10 cellular contexts compared by ENCODE assay signal in the genomic region with DNA sequence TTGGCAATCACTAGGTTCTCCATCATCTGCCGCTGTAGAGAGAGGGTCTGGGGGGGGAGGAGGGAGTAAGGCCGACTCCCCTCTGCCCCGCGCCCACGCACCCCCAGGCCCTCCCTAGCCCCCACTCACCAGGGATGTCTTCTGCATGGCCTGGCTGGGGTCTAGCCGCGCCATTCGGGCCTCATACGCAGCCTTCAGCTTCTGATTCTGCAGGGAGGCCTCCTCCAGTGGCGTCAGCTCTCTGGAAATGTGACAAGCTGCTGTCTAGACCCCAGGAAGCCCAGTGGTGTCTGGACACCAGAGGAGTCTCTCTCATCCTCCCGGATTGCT. TPM values are rescaled to one million over a fixed set of nuclear protein-coding genes. Genes with fewer than 3 reads are reported as not detected.
DNase-seq lines count a peak whose midpoint lies in the region; ATAC-seq and TF ChIP-seq lines count a peak whose summit lies in the region.
"Had no signal": no experiment of that assay in that cellular context is flagged by ENCODE, and none has a peak within 500 bp of the region (broad histone marks: within the 10 kb centered on the region; RNA-seq: fewer than 3 reads in every experiment).

No MANE protein-coding gene starts in this region.

- peaks cover 13% of the 10 kb centered on the region for H3K36me3 Mint-ChIP-seq in activated CD4-positive, alpha-beta T cell treated with anti-CD3 and anti-CD28 coated beads for 36 hours (ENCODE audit: low read depth)

- POLR2A ChIA-PET in activated CD4-positive, alpha-beta T cell treated with anti-CD3 and anti-CD28 coated beads for 36 hours (lab: Charles Lee): interaction anchor here (0.7 to 1.7 kb wide), 2 partner anchors 9 to 16 kb away, joined by 4 to 6 read pairs; no protein-coding TSS in a partner anchor

- no peaks in the 10 kb centered on the region for H3K9me3 ChIP-seq in esophagus squamous epithelium
- H3K9me3 ChIP-seq in smooth muscle cell (replicated peaks; ENCODE audit: low read depth): no peaks in the 10 kb centered on the region

- H3K9ac ChIP-seq in smooth muscle cell (ENCODE audit: low read depth): peak overlapping the region; percentile 43

- H3K4me3 ChIP-seq in esophagus squamous epithelium (peak overlapping the region; percentile 41 to 67 (median 56)), smooth muscle cell (peak overlapping the region; percentile 39)

- no peaks in the 10 kb centered on the region for H3K9me3 Mint-ChIP-seq in activated CD4-positive, alpha-beta T cell treated with anti-CD3 and anti-CD28 coated beads for 36 hours (ENCODE audit: low read depth)

- WGBS in esophagus squamous epithelium, 2 donors: 13 to 28% methylated on average over 3 to 4 of the region's 11 CpGs
- 24% methylated on average over 9 of the region's 11 CpGs for WGBS in smooth muscle cell (ENCODE audit: low lambda C conversion rate)

- no peaks in the 10 kb centered on the region for H4K20me1 ChIP-seq in smooth muscle cell (ENCODE audit: low read depth)

- H3K36me3 ChIP-seq in esophagus squamous epithelium (peaks cover 0 to 28% (median 0%) of the 10 kb centered on the region in 3 donors), smooth muscle cell (ENCODE audit: low read depth) (no peaks in the 10 kb centered on the region)

- no peaks in the 10 kb centered on the region for H3F3A ChIP-seq in smooth muscle cell (ENCODE audit: low read depth)

- intact Hi-C loops in activated CD4-positive, alpha-beta T cell treated with anti-CD3 and anti-CD28 coated beads for 36 hours (cut with DNase I, micrococcal nuclease): no loop called here
- intact Hi-C loops in esophagus squamous epithelium (cut with DNase I): no loop called here

- no peak for TF ChIP-seq POLR2A in esophagus squamous epithelium (IDR thresholded peaks at IDR 0.05)

- H3K4me1 Mint-ChIP-seq in activated CD4-positive, alpha-beta T cell treated with anti-CD3 and anti-CD28 coated beads for 36 hours: peaks cover 8% of the 10 kb centered on the region

- no peaks in the 10 kb centered on the region for H3K79me2 ChIP-seq in smooth muscle cell (ENCODE audit: low read depth)

- H3K4me1 ChIP-seq in esophagus squamous epithelium (peaks cover 7 to 25% (median 14%) of the 10 kb centered on the region in 3 donors), smooth muscle cell (ENCODE audit: low read depth) (peaks cover 9% of the 10 kb centered on the region)

- H3K27ac ChIP-seq in esophagus squamous epithelium: peak overlapping the region in 3 of 4 donors; percentile 22 to 58 (median 41)
- H3K27ac ChIP-seq in smooth muscle cell (ENCODE audit: low read depth): no peak overlapping the region

- no peak for DNase-seq in activated CD4-positive, alpha-beta T cell treated with anti-CD3 and anti-CD28 coated beads for 36 hours
- no peak for DNase-seq in activated CD4-positive, alpha-beta T cell treated with anti-CD3 and anti-CD28 coated beads, Interleukin-2, amount 50 U/mL, for 48 hours
- DNase-seq in SHP77 treated with DMSO at 0.1 percent for 48 hours (lab: John Stamatoyannopoulos, UW): peak; percentile 3
- DNase-seq in esophagus squamous epithelium (lab: John Stamatoyannopoulos, UW): no peak
- DNase-seq in smooth muscle cell (lab: John Stamatoyannopoulos, UW; ENCODE audit: unreplicated experiment): no peak
- DNase-seq in GM03348 (ENCODE audit: low spot score): no peak
- no peak for DNase-seq in dedifferentiated amniotic fluid mesenchymal stem cell (ENCODE audit: extremely low spot score)
- DNase-seq: erythroblast, Right ventricle myocardium superior had no signal

- no peak overlapping the region for H2AFZ ChIP-seq in smooth muscle cell (ENCODE audit: low read depth)

- no peaks in the 10 kb centered on the region for H3K27me3 Mint-ChIP-seq in activated CD4-positive, alpha-beta T cell treated with anti-CD3 and anti-CD28 coated beads for 36 hours

- H3K27me3 ChIP-seq in esophagus squamous epithelium (peaks cover 0 to 7% (median 0%) of the 10 kb centered on the region in 4 donors), smooth muscle cell (ENCODE audit: low read depth) (no peaks in the 10 kb centered on the region)

- no peak for ATAC-seq in activated CD4-positive, alpha-beta T cell treated with anti-CD3 and anti-CD28 coated beads for 36 hours
- no peak for ATAC-seq in GM19324 (IDR thresholded peaks at IDR 0.05; ENCODE audit: low FRiP score, unreplicated experiment)

- CTCF ChIA-PET in activated CD4-positive, alpha-beta T cell treated with anti-CD3 and anti-CD28 coated beads for 36 hours (lab: Charles Lee): no interaction called here

- TF ChIP-seq CTCF in esophagus squamous epithelium (IDR thresholded peaks at IDR 0.05): no peak
- TF ChIP-seq CTCF in smooth muscle cell (IDR thresholded peaks at IDR 0.05; ENCODE audit: borderline replicate concordance, insufficient read depth, poor library complexity, severe bottlenecking): no peak

- H3K4me2 ChIP-seq in smooth muscle cell: peak overlapping the region; percentile 88

- H3K4me3 Mint-ChIP-seq in activated CD4-positive, alpha-beta T cell treated with anti-CD3 and anti-CD28 coated beads for 36 hours: peak overlapping the region; percentile 76

- H3K27ac Mint-ChIP-seq in activated CD4-positive, alpha-beta T cell treated with anti-CD3 and anti-CD28 coated beads for 36 hours: peak overlapping the region; percentile 58

RNA-seq across cellular contexts. Expression of gene VPS9D1, which starts 8.3 kb away (rescaled TPM):
- 1 to 10 TPM; 2.0 to 2.6 TPM for total RNA-seq in activated CD4-positive, alpha-beta T cell treated with anti-CD3 and anti-CD28 coated beads for 36 hours
- total RNA-seq in esophagus squamous epithelium (10 to 100 TPM in 3 of 4 donors, 1 to 10 TPM in 1; 7.1 to 25.0 (median 13.8) TPM), smooth muscle cell (6.7 and 10.6 TPM in 2 replicates)
- 13.0 and 15.7 TPM in 2 replicates for polyA plus RNA-seq in smooth muscle cell

RNA-seq across cellular contexts. Expression of gene ZNF276, which starts 8.9 kb away (rescaled TPM):
- 10 to 100 TPM; 21.3 to 24.8 TPM for total RNA-seq in activated CD4-positive, alpha-beta T cell treated with anti-CD3 and anti-CD28 coated beads for 36 hours
- 10 to 100 TPM; 18.1 to 43.3 (median 34.1) TPM for total RNA-seq in esophagus squamous epithelium
- total RNA-seq in smooth muscle cell: 5.3 and 8.0 TPM in 2 replicates
- 11.0 and 11.7 TPM in 2 replicates for polyA plus RNA-seq in smooth muscle cell

RNA-seq across cellular contexts. Expression of gene SPATA2L, which starts 10.9 kb away (rescaled TPM):
- 1 to 10 TPM; 4.9 to 6.5 TPM for total RNA-seq in activated CD4-positive, alpha-beta T cell treated with anti-CD3 and anti-CD28 coated beads for 36 hours
- total RNA-seq in esophagus squamous epithelium (10 to 100 TPM in 2 of 4 donors, 1 to 10 TPM in 2; 6.1 to 26.1 (median 8.9) TPM), smooth muscle cell (7.8 and 10.2 TPM in 2 replicates)
- polyA plus RNA-seq in smooth muscle cell: 14.1 and 16.5 TPM in 2 replicates

RNA-seq across cellular contexts. Expression of gene CDK10, which starts 26.0 kb away (rescaled TPM):
- 10 to 100 TPM; 78.1 to 89.8 TPM for total RNA-seq in activated CD4-positive, alpha-beta T cell treated with anti-CD3 and anti-CD28 coated beads for 36 hours
- total RNA-seq in esophagus squamous epithelium (10 to 100 TPM; 21.6 to 45.0 (median 39.3) TPM), smooth muscle cell (22.2 and 24.4 TPM in 2 replicates)
- 77.0 and 84.9 TPM in 2 replicates for polyA plus RNA-seq in smooth muscle cell

RNA-seq across cellular contexts. Expression of gene SPATA33, which starts 54.8 kb away (rescaled TPM):
- 10 to 100 TPM in 1 of 2 experiments, 1 to 10 TPM in 1; 6.8 to 11.6 TPM for total RNA-seq in activated CD4-positive, alpha-beta T cell treated with anti-CD3 and anti-CD28 coated beads for 36 hours
- total RNA-seq in esophagus squamous epithelium: 1 to 10 TPM; 1.8 to 4.9 (median 2.8) TPM
- 4.0 TPM in 2 replicates for total RNA-seq in smooth muscle cell
- polyA plus RNA-seq in smooth muscle cell: 8.1 and 10.4 TPM in 2 replicates
